In the genomic region with DNA sequence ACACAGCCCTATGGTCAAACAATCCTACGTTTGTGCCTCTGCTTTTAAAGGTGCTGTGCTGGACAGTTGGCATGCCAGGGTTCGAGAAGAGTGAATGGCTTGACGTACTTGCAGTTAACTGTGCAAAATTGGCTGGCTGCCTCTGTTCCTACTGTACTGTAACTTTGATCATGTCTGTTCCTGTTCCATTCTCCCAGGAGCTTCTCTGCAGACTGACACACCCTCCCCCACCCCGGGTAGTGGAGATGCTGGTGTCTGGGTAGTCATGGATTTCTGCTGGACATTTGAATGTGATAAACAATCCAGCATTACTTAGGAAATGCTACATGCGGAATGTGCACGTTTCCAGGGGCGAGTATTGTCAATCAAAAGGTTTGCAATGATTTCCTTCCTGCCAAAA, we compare ENCODE assay signal across 23 cellular contexts. TPM values are rescaled to one million over a fixed set of nuclear protein-coding genes. Genes with fewer than 3 reads are reported as not detected.
"Had no signal": no experiment of that assay in that cellular context is flagged by ENCODE, and none has a peak within 500 bp of the region (broad histone marks: within the 10 kb centered on the region; RNA-seq: fewer than 3 reads in every experiment).

No MANE protein-coding gene starts in this region.

- H3K4me3 Mint-ChIP-seq: activated T-helper 1 cell treated with anti-CD3 and anti-CD28 coated beads, Interleukin-12 subunit alpha, Interleukin-12 subunit beta, Interleukin-2, Interleukin-4 antibody, amounts not matched to agents 30 ng/mL and 10 ng/mL and 1 ng/mL, durations not matched to agents 14 hours and 24 hours and 36 hours; dendritic cell treated with granulocyte-macrophage colony-stimulating factor and Interleukin-4, amounts not matched to agents 40 ng/mL and 50 ng/mL, for 4 days; T-helper 17 cell had no signal

- H3K4me1 ChIP-seq: adrenal gland had no signal

- H3K27me3 Mint-ChIP-seq: dendritic cell treated with granulocyte-macrophage colony-stimulating factor and Interleukin-4, amounts not matched to agents 40 ng/mL and 50 ng/mL, for 4 days; progenitor cell of endocrine pancreas had no signal

- H3K4me2 ChIP-seq: hepatocyte had no signal

- H2AFZ ChIP-seq: hepatocyte had no signal

- DNase-seq: activated CD4-positive, alpha-beta T cell treated with anti-CD3 and anti-CD28 coated beads, Interleukin-2, amount 50 U/mL, for 4 hours; activated gamma-delta T cell treated with Interleukin-2 at 50 U/mL for 16 hours; activated T-cell treated with anti-CD3 and anti-CD28 coated beads for 4 hours; effector memory CD4-positive, alpha-beta T cell; foreskin fibroblast; kidney; midbrain; stimulated activated CD4-positive, alpha-beta T cell treated with anti-CD3 and anti-CD28 coated beads, Interleukin-15, amount 100 ng/mL, for 24 hours; stimulated activated CD4-positive, alpha-beta T cell treated with anti-CD3 and anti-CD28 coated beads, Interleukin-2, amount 100 ng/mL, for 48 hours; stomach; T-helper 17 cell; trophoblast cell had no signal

- H3K27me3 ChIP-seq: adrenal gland, hepatocyte, right atrium auricular region, stomach had no signal

- H3K9me3 Mint-ChIP-seq: activated naive CD4-positive, alpha-beta T cell treated with anti-CD3 and anti-CD28 coated beads, Interleukin-2, amount 50 U/mL, for 72 hours; activated T-helper 1 cell treated with anti-CD3 and anti-CD28 coated beads, Interleukin-12 subunit alpha, Interleukin-12 subunit beta, Interleukin-2, Interleukin-4 antibody, amounts not matched to agents 30 ng/mL and 10 ng/mL and 1 ng/mL, durations not matched to agents 14 hours and 24 hours and 36 hours; dendritic cell treated with granulocyte-macrophage colony-stimulating factor and Interleukin-4, amounts not matched to agents 40 ng/mL and 50 ng/mL, for 4 days had no signal

- H3K9me3 ChIP-seq: adrenal gland, right atrium auricular region, stomach had no signal

- H3K27ac ChIP-seq: adrenal gland, right atrium auricular region, skin epidermis had no signal

- H3K27ac Mint-ChIP-seq: activated T-helper 1 cell treated with anti-CD3 and anti-CD28 coated beads, Interleukin-12 subunit alpha, Interleukin-12 subunit beta, Interleukin-2, Interleukin-4 antibody, amounts not matched to agents 30 ng/mL and 10 ng/mL and 1 ng/mL, durations not matched to agents 14 hours and 24 hours and 36 hours; dendritic cell treated with granulocyte-macrophage colony-stimulating factor and Interleukin-4, amounts not matched to agents 40 ng/mL and 50 ng/mL, for 4 days; progenitor cell of endocrine pancreas; T-helper 17 cell had no signal

- ATAC-seq: activated naive CD4-positive, alpha-beta T cell treated with anti-CD3 and anti-CD28 coated beads, Interleukin-2, amount 50 U/mL, for 72 hours; left lobe of liver; T-helper 17 cell had no signal

- H3K36me3 Mint-ChIP-seq: activated naive CD4-positive, alpha-beta T cell treated with anti-CD3 and anti-CD28 coated beads, Interleukin-2, amount 50 U/mL, for 72 hours had no signal

- H3K4me3 ChIP-seq: adrenal gland, hepatocyte, lung, right atrium auricular region, skin epidermis, stomach had no signal

RNA-seq across cellular contexts. Expression of a gene that starts 6.5 kb away (rescaled TPM):
- polyA plus RNA-seq: neural cell had no signal
